Comparison of ENCODE assay signal across 8 cellular contexts in the genomic region with DNA sequence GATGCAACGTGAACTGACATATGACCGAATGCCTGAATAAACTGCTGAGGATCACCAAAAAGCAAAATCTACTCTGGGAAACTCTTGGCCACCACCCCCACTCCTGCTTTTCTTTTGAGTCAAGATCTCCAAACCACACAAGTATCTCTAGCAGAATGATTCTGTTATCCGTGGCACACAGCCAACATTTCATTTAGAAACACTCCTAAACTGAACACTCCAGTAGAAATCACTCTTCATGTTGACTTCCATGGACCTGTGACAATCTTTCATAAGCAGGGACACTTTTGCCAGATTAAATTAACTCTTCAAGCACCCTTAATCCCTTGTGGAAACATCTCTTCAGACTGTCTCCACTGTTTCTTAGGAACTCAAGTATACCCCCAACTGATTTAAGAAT. TPM values are rescaled to one million over a fixed set of nuclear protein-coding genes. Genes with fewer than 3 reads are reported as not detected.
A peak's percentile ranks its signal among the peaks of the same experiment; 100 is the strongest.
DNase-seq lines count a peak whose midpoint lies in the region; ATAC-seq, FAIRE-seq and TF ChIP-seq lines count a peak whose summit lies in the region.

No MANE protein-coding gene starts in this region.

- H3K27ac Mint-ChIP-seq in stimulated activated memory B cell treated with anti-CD40 and anti-IgM and Interleukin-4, amounts not matched to agents 10 μg/mL and 1 μg/mL and 100 μg/mL, for 72 hours: no peak overlapping the region

- no peak overlapping the region for H3K4me3 Mint-ChIP-seq in stimulated activated memory B cell treated with anti-CD40 and anti-IgM and Interleukin-4, amounts not matched to agents 10 μg/mL and 1 μg/mL and 100 μg/mL, for 72 hours

- no peaks in the 10 kb centered on the region for H3K27me3 Mint-ChIP-seq in stimulated activated memory B cell treated with anti-CD40 and anti-IgM and Interleukin-4, amounts not matched to agents 10 μg/mL and 1 μg/mL and 100 μg/mL, for 72 hours

- H3K4me3 ChIP-seq in adipocyte (ENCODE audit: low read length) (peak overlapping the region; percentile 35), kidney epithelial cell (ENCODE audit: low read depth, low read length) (no peak overlapping the region), small intestine (ENCODE audit: low read depth in 1 of 2, low read length in 2 of 2) (no peak overlapping the region)

- no peaks in the 10 kb centered on the region for H3K9me3 ChIP-seq in adipocyte (ENCODE audit: control insufficient read depth, low read length)
- no peaks in the 10 kb centered on the region for H3K9me3 ChIP-seq in small intestine (ENCODE audit: control insufficient read depth, low read depth)

- WGBS in small intestine, 3 donors: 56 to 91% (median 63%) methylated on average over 3 of the region's 3 CpGs

- H3K36me3 ChIP-seq in adipocyte (ENCODE audit: control insufficient read depth, insufficient read depth, low read length, severe bottlenecking): peaks cover 68% of the 10 kb centered on the region
- no peaks in the 10 kb centered on the region for H3K36me3 ChIP-seq in kidney epithelial cell (ENCODE audit: control insufficient read depth, insufficient read depth, low read length)
- H3K36me3 ChIP-seq in small intestine (ENCODE audit: control insufficient read depth in 2 of 2, insufficient read depth in 2 of 2, low read length in 2 of 2): no peaks in the 10 kb centered on the region

- H3K4me1 ChIP-seq in adipocyte (ENCODE audit: control insufficient read depth, insufficient read depth, low read length): peaks cover 16% of the 10 kb centered on the region
- H3K4me1 ChIP-seq in small intestine (ENCODE audit: control insufficient read depth in 2 of 2, insufficient read depth in 1 of 2, low read depth in 1 of 2, low read length in 1 of 2): no peaks in the 10 kb centered on the region

- TF ChIP-seq CTCF in kidney epithelial cell (IDR thresholded peaks at IDR 0.05; ENCODE audit: insufficient read depth, low read length, poor library complexity, severe bottlenecking): no peak

- ATAC-seq in stimulated activated memory B cell treated with anti-CD40 and anti-IgM and Interleukin-4, amounts not matched to agents 10 μg/mL and 1 μg/mL and 100 μg/mL, for 72 hours: no peak
- ATAC-seq in GM19324 (IDR thresholded peaks at IDR 0.05; ENCODE audit: low FRiP score, unreplicated experiment): no peak

- no peaks in the 10 kb centered on the region for H3K36me3 Mint-ChIP-seq in stimulated activated memory B cell treated with anti-CD40 and anti-IgM and Interleukin-4, amounts not matched to agents 10 μg/mL and 1 μg/mL and 100 μg/mL, for 72 hours

- H3K27ac ChIP-seq in small intestine (ENCODE audit: low read depth in 1 of 2, low read length in 1 of 2): no peak overlapping the region

- H3K4me1 Mint-ChIP-seq in stimulated activated memory B cell treated with anti-CD40 and anti-IgM and Interleukin-4, amounts not matched to agents 10 μg/mL and 1 μg/mL and 100 μg/mL, for 72 hours: peaks cover 10% of the 10 kb centered on the region

- DNase-seq in stimulated activated CD4-positive, alpha-beta T cell treated with anti-CD3 and anti-CD28 coated beads, Interleukin-15, amount 100 ng/mL, for 24 hours: peak; percentile 30
- no peak for DNase-seq in stimulated activated CD4-positive, alpha-beta T cell treated with anti-CD3 and anti-CD28 coated beads, Interleukin-4, amount 100 ng/mL, for 1 hour
- peak; percentile 77 for DNase-seq in adipocyte (ENCODE audit: low read depth)
- DNase-seq in kidney epithelial cell (ENCODE audit: low read depth): peak; percentile 28
- no peak for DNase-seq in small intestine
- no peak for DNase-seq in Kasumi-1 (lab: John Stamatoyannopoulos, UW)

- H3K9ac ChIP-seq in adipocyte (ENCODE audit: low read length): peak overlapping the region; percentile 31

- no peaks in the 10 kb centered on the region for H3K27me3 ChIP-seq in adipocyte (replicated peaks; ENCODE audit: control insufficient read depth, insufficient read depth, low read length)
- no peaks in the 10 kb centered on the region for H3K27me3 ChIP-seq in kidney epithelial cell (ENCODE audit: control insufficient read depth, insufficient read depth, low read length)
- H3K27me3 ChIP-seq in small intestine (ENCODE audit: control insufficient read depth in 2 of 2, insufficient read depth in 2 of 2, low read length in 2 of 2): no peaks in the 10 kb centered on the region

- no peaks in the 10 kb centered on the region for H3K9me3 Mint-ChIP-seq in stimulated activated memory B cell treated with anti-CD40 and anti-IgM and Interleukin-4, amounts not matched to agents 10 μg/mL and 1 μg/mL and 100 μg/mL, for 72 hours

- FAIRE-seq in small intestine (lab: Jason Lieb, UNC): no peak

RNA-seq across cellular contexts. Expression of gene VSIG10L2, which starts 44.4 kb away (rescaled TPM):
- not detected in 2 replicates for total RNA-seq in kidney epithelial cell
- under 1 TPM in 1 of 3 donors, not detected in 2; 0.10 TPM for polyA plus RNA-seq in small intestine

Comparison
In these comparisons a context has a peak if more than half of its experiments do, and no peak if none do; other contexts are left out.
1. DNase-seq: peak in stimulated activated CD4-positive, alpha-beta T cell treated with anti-CD3 and anti-CD28 coated beads, Interleukin-15, amount 100 ng/mL, for 24 hours (single experiment), adipocyte (single experiment) and kidney epithelial cell (single experiment); none in stimulated activated CD4-positive, alpha-beta T cell treated with anti-CD3 and anti-CD28 coated beads, Interleukin-4, amount 100 ng/mL, for 1 hour (single experiment), small intestine (single experiment) and Kasumi-1 (0 of 2).